ENCODE assay signal across 23 cellular contexts in genomic region chr1:21857840-21858670, GRCh38. TPM values are rescaled to one million over a fixed set of nuclear protein-coding genes. Genes with fewer than 3 reads are reported as not detected.
DNase-seq lines count a peak whose midpoint lies in the region; ATAC-seq, FAIRE-seq and TF ChIP-seq lines count a peak whose summit lies in the region.
"Had no signal": no experiment of that assay in that cellular context is flagged by ENCODE, and none has a peak within 500 bp of the region (broad histone marks: within the 10 kb centered on the region; RNA-seq: fewer than 3 reads in every experiment).

No MANE protein-coding gene starts in this region.

- H3K9me3 ChIP-seq in endothelial cell of umbilical vein (replicated peaks; ENCODE audit: control insufficient read depth, insufficient read depth, low read length) (no peaks in the 10 kb centered on the region), suprapubic skin (no peaks in the 10 kb centered on the region), stomach (no peaks in the 10 kb centered on the region)
- H3K9me3 ChIP-seq: SJCRH30, thyroid gland had no signal

- no TSS peak for BruUV-seq in endothelial cell of umbilical vein (replicated peaks; lab: Mats Ljungman, UMichigan)

- H3K27ac ChIP-seq in endothelial cell of umbilical vein (ENCODE audit: insufficient read depth, low read depth, low read length) (peak overlapping the region; percentile 0), suprapubic skin (no peak overlapping the region), stomach (peak overlapping the region in 2 of 5 donors; percentile 22 to 36)
- H3K27ac ChIP-seq: brain microvascular endothelial cell, SJCRH30, thyroid gland had no signal

- H4K20me1 ChIP-seq in endothelial cell of umbilical vein (replicated peaks; ENCODE audit: control insufficient read depth, extremely low read depth, insufficient read depth, low read length), result no peaks in the 10 kb centered on the region

- H3K4me2 ChIP-seq in endothelial cell of umbilical vein (ENCODE audit: insufficient read depth, low read length), result no peak overlapping the region

- H3K36me3 Mint-ChIP-seq in nephron progenitor cell (ENCODE audit: low read depth), result peaks cover 45% of the 10 kb centered on the region

- intact Hi-C loops in endothelial cell of umbilical vein (cut with micrococcal nuclease), result no loop called here
- intact Hi-C loops in stomach (cut with DNase I; ENCODE audit: low total_unique reads), result no loop called here

- H3K9me3 Mint-ChIP-seq in nephron progenitor cell, result peaks cover 7% of the 10 kb centered on the region
- H3K9me3 Mint-ChIP-seq in stimulated activated naive CD8-positive, alpha-beta T cell treated with anti-CD3 and anti-CD28 coated beads, Interleukin-15, amount 100 ng/mL, for 72 hours, result no peaks in the 10 kb centered on the region

- no peak overlapping the region for H3K9ac ChIP-seq in endothelial cell of umbilical vein (replicated peaks; ENCODE audit: extremely low read depth, insufficient read depth, low read length)

- H3K36me3 ChIP-seq in endothelial cell of umbilical vein (ENCODE audit: control insufficient read depth in 2 of 2, extremely low read depth in 1 of 2, insufficient read depth in 2 of 2, low read length in 2 of 2), result peaks cover 70 to 84% of the 10 kb centered on the region in 2 experiments
- H3K36me3 ChIP-seq in suprapubic skin, result peaks cover 94% of the 10 kb centered on the region
- peaks cover 85 to 98% (median 95%) of the 10 kb centered on the region in 4 donors for H3K36me3 ChIP-seq in stomach

- H3K4me1 ChIP-seq in endothelial cell of umbilical vein (ENCODE audit: control insufficient read depth, extremely low read depth, insufficient read depth, low read length), result peaks cover 14% of the 10 kb centered on the region
- H3K4me1 ChIP-seq in suprapubic skin, result no peaks in the 10 kb centered on the region
- H3K4me1 ChIP-seq in stomach, result peaks cover 0 to 15% (median 2%) of the 10 kb centered on the region in 4 donors
- H3K4me1 ChIP-seq: thyroid gland had no signal

- H3K9me1 ChIP-seq in endothelial cell of umbilical vein (replicated peaks; ENCODE audit: control insufficient read depth, extremely low read depth, insufficient read depth, low read length), result no peaks in the 10 kb centered on the region

- no peak overlapping the region for H3K4me3 ChIP-seq in endothelial cell of umbilical vein (replicated peaks in 1 of 3; ENCODE audit: insufficient read depth in 1 of 3, low read depth in 1 of 3, low read length in 3 of 3)
- no peak overlapping the region for H3K4me3 ChIP-seq in suprapubic skin
- no peak overlapping the region for H3K4me3 ChIP-seq in stomach
- H3K4me3 ChIP-seq: SJCRH30, skin epidermis, thyroid gland had no signal

- WGBS in suprapubic skin, result 79% methylated on average over 15 of the region's 15 CpGs
- WGBS in stomach, 5 donors, result 84 to 89% (median 86%) methylated on average over 15 of the region's 15 CpGs

- FAIRE-seq in endothelial cell of umbilical vein (lab: Jason Lieb, UNC), result peak; percentile 71
- FAIRE-seq: G401.6, GM12891 had no signal

- TF ChIP-seq POLR2A in endothelial cell of umbilical vein (IDR thresholded peaks at IDR 0.05; ENCODE audit: low read depth, low read length) (peak; percentile 12), suprapubic skin (IDR thresholded peaks at IDR 0.05) (no peak), stomach (IDR thresholded peaks at IDR 0.05) (no peak)

- dilution Hi-C loops in endothelial cell of umbilical vein (cut with MboI; ENCODE audit: extremely low pct_ligation_motif_present, low sequenced_read_pairs), result no loop called here

- no peak overlapping the region for H2AFZ ChIP-seq in endothelial cell of umbilical vein (ENCODE audit: low read depth, low read length)

- CTCF ChIA-PET in endothelial cell of umbilical vein (lab: Charles Lee), result no interaction called here

- ATAC-seq in stimulated activated naive CD8-positive, alpha-beta T cell treated with anti-CD3 and anti-CD28 coated beads, Interleukin-15, amount 100 ng/mL, for 72 hours, result no peak

- H3K27me3 Mint-ChIP-seq in nephron progenitor cell (ENCODE audit: low read depth, poor library complexity), result peaks cover 8% of the 10 kb centered on the region
- no peaks in the 10 kb centered on the region for H3K27me3 Mint-ChIP-seq in stimulated activated naive CD8-positive, alpha-beta T cell treated with anti-CD3 and anti-CD28 coated beads, Interleukin-15, amount 100 ng/mL, for 72 hours

- no peak overlapping the region for H3K4me3 Mint-ChIP-seq in nephron progenitor cell
- no peak overlapping the region for H3K4me3 Mint-ChIP-seq in stimulated activated naive CD8-positive, alpha-beta T cell treated with anti-CD3 and anti-CD28 coated beads, Interleukin-15, amount 100 ng/mL, for 72 hours

- TF ChIP-seq EP300 in suprapubic skin (IDR thresholded peaks at IDR 0.05) (no peak), stomach (IDR thresholded peaks at IDR 0.05) (no peak)

- H3K27ac Mint-ChIP-seq in nephron progenitor cell, result peak overlapping the region; percentile 97
- H3K27ac Mint-ChIP-seq in stimulated activated naive CD8-positive, alpha-beta T cell treated with anti-CD3 and anti-CD28 coated beads, Interleukin-15, amount 100 ng/mL, for 72 hours, result peak overlapping the region in 1 of 2 donors; percentile 7

- DNase-seq in EH (ENCODE audit: low read depth) (peak; percentile 17), MV-4-11 (lab: John Stamatoyannopoulos, UW) (peak; percentile 80), endothelial cell of umbilical vein (ENCODE audit: low read depth, low spot score) (no peak), nephron progenitor cell (no peak), suprapubic skin (ENCODE audit: low spot score in 2 of 2) (no peak), cerebellar nuclear complex (lab: John Stamatoyannopoulos, UW) (no peak), stomach (no peak)
- no peak for DNase-seq in stimulated activated naive CD8-positive, alpha-beta T cell treated with anti-CD3 and anti-CD28 coated beads, Interleukin-15, amount 100 ng/mL, for 72 hours
- DNase-seq: activated CD4-positive, alpha-beta T cell treated with anti-CD3 and anti-CD28 coated beads for 4 hours; activated naive CD4-positive, alpha-beta T cell treated with Interleukin-2 at 50 U/mL for 16 hours; activated T-cell treated with anti-CD3 and anti-CD28 coated beads for 4 hours; NCI-H2081; NCI-H524 treated with DMSO at 0.1 percent for 48 hours; occipital lobe; SJCRH30; stimulated activated CD4-positive, alpha-beta T cell treated with anti-CD3 and anti-CD28 coated beads, Interleukin-4, amount 100 ng/mL, for 24 hours; thyroid gland had no signal

- H3K4me1 Mint-ChIP-seq in nephron progenitor cell, result peaks cover 13% of the 10 kb centered on the region
- peaks cover 7% of the 10 kb centered on the region for H3K4me1 Mint-ChIP-seq in stimulated activated naive CD8-positive, alpha-beta T cell treated with anti-CD3 and anti-CD28 coated beads, Interleukin-15, amount 100 ng/mL, for 72 hours

- POLR2A ChIA-PET in endothelial cell of umbilical vein (lab: Charles Lee), result interaction anchor here (1.1 kb wide), 1 partner anchor 14 kb away, joined by 3 read pairs; no protein-coding TSS in a partner anchor

- H3K79me2 ChIP-seq in endothelial cell of umbilical vein (ENCODE audit: control insufficient read depth, insufficient read depth, low read length), result peaks cover 52% of the 10 kb centered on the region

- H3K27me3 ChIP-seq in endothelial cell of umbilical vein (ENCODE audit: control insufficient read depth in 2 of 2, insufficient read depth in 2 of 2, low read length in 2 of 2) (no peaks in the 10 kb centered on the region), suprapubic skin (no peaks in the 10 kb centered on the region), stomach (no peaks in the 10 kb centered on the region)
- H3K27me3 ChIP-seq: brain microvascular endothelial cell, SJCRH30, thyroid gland had no signal

- no peak for TF ChIP-seq CTCF in endothelial cell of umbilical vein (IDR thresholded peaks at IDR 0.05; ENCODE audit: extremely low read depth in 1 of 2, insufficient read depth in 1 of 2, low read depth in 1 of 2, low read length in 2 of 2)
- TF ChIP-seq CTCF in nephron progenitor cell (IDR thresholded peaks at IDR 0.05), result no peak
- no peak for TF ChIP-seq CTCF in suprapubic skin (IDR thresholded peaks at IDR 0.05)
- no peak for TF ChIP-seq CTCF in stomach (IDR thresholded peaks at IDR 0.05)

TF ChIP-seq in endothelial cell of umbilical vein, 7 proteins besides CTCF, POLR2A, EP300 and RAD21:
- TF ChIP-seq JUN (IDR thresholded peaks at IDR 0.05; ENCODE audit: borderline replicate concordance, insufficient read depth, insufficient read length, low read depth), result no peak
- no peak for TF ChIP-seq FOS (IDR thresholded peaks at IDR 0.05; ENCODE audit: borderline replicate concordance, insufficient read depth, low read length)
- TF ChIP-seq POLR2AphosphoS5 (IDR thresholded peaks at IDR 0.05; ENCODE audit: insufficient read depth, low read depth, low read length), result peak; percentile 16
- TF ChIP-seq MYC (IDR thresholded peaks at IDR 0.05; ENCODE audit: low read depth, low read length), result no peak
- TF ChIP-seq GATA2 (IDR thresholded peaks at IDR 0.05; ENCODE audit: insufficient read depth, insufficient read length, low read depth, low read length), result no peak
TF ChIP-seq in endothelial cell of umbilical vein: peak in this region for 1.

RNA-seq across cellular contexts. Expression of gene LDLRAD2, which starts 46.0 kb away (rescaled TPM):
- total RNA-seq in endothelial cell of umbilical vein, result 0.42 and 0.44 TPM in 2 replicates
- not detected in 2 replicates for polyA plus RNA-seq in endothelial cell of umbilical vein
- 0.01 and 0.04 TPM in 2 replicates for polyA plus RNA-seq in endothelial cell of umbilical vein (2011; cell fraction: cytosol; rRNA removed)
- 0.05 and 0.17 TPM in 2 replicates for polyA plus RNA-seq in endothelial cell of umbilical vein (2011; cell fraction: nucleus; rRNA removed)
- 141 and 334 TPM in 2 replicates for polyA plus RNA-seq in endothelial cell of umbilical vein (2012)
- not detected in 2 replicates for polyA minus RNA-seq in endothelial cell of umbilical vein
- not detected for polyA minus RNA-seq in endothelial cell of umbilical vein (2011; cell fraction: cytosol; rRNA and poly(A)+ RNA removed)
- not detected in 2 replicates for polyA minus RNA-seq in endothelial cell of umbilical vein (2011; cell fraction: nucleus; rRNA and poly(A)+ RNA removed)
- under 1 TPM in 2 of 4 donors, not detected in 2; 0.13 to 0.29 TPM for total RNA-seq in suprapubic skin
- total RNA-seq in stomach, result 1 to 10 TPM in 1 of 5 donors, under 1 TPM in 1, not detected in 3; 0.72 to 2.3 TPM
- 1 to 10 TPM in 2 of 3 donors, under 1 TPM in 1; 0.76 to 2.6 (median 1.6) TPM for polyA plus RNA-seq in stomach
- total RNA-seq: kidney epithelial cell, mononuclear cell, occipital lobe had no signal

Comparison
In these comparisons a context has a peak if more than half of its experiments do, and no peak if none do; other contexts are left out.
1. DNase-seq: peak in EH (single experiment) and MV-4-11 (single experiment); none in endothelial cell of umbilical vein (single experiment), nephron progenitor cell (single experiment), stimulated activated naive CD8-positive, alpha-beta T cell treated with anti-CD3 and anti-CD28 coated beads, Interleukin-15, amount 100 ng/mL, for 72 hours (0 of 2), suprapubic skin (0 of 2), cerebellar nuclear complex (0 of 2) and stomach (single experiment).